In genomic region chr6:27406085-27406484, GRCh38 we compare ENCODE assay signal across 16 cellular contexts. TPM values are rescaled to one million over a fixed set of nuclear protein-coding genes. Genes with fewer than 3 reads are reported as not detected.
DNase-seq lines count a peak whose midpoint lies in the region; ATAC-seq and TF ChIP-seq lines count a peak whose summit lies in the region.
"Had no signal": no experiment of that assay in that cellular context is flagged by ENCODE, and none has a peak within 500 bp of the region (broad histone marks: within the 10 kb centered on the region; RNA-seq: fewer than 3 reads in every experiment).

No MANE protein-coding gene starts in this region.

- H3K36me3 ChIP-seq in breast epithelium: no peaks in the 10 kb centered on the region
- H3K36me3 ChIP-seq in OCI-LY7 (ENCODE audit: insufficient read depth, low read length): no peaks in the 10 kb centered on the region
- H3K36me3 ChIP-seq in neuronal stem cell (replicated peaks in 1 of 2; ENCODE audit: control insufficient read depth in 2 of 2, insufficient read depth in 2 of 2, low read length in 2 of 2): peaks cover 1 to 5% of the 10 kb centered on the region in 2 donors
- H3K36me3 ChIP-seq in CD8-positive, alpha-beta T cell (ENCODE audit: insufficient read depth, low read length): no peaks in the 10 kb centered on the region
- H3K36me3 ChIP-seq: HAP-1 had no signal

- peaks cover 44% of the 10 kb centered on the region for H3K9me3 Mint-ChIP-seq in MCF 10A (ENCODE audit: unreplicated experiment)
- peaks cover 23% of the 10 kb centered on the region for H3K9me3 Mint-ChIP-seq in CD8-positive, alpha-beta T cell

- no peak for ATAC-seq in CD8-positive, alpha-beta T cell
- no peak for ATAC-seq in HG02852 (IDR thresholded peaks at IDR 0.05; ENCODE audit: unreplicated experiment)

- no peak overlapping the region for H3K4me3 Mint-ChIP-seq in MCF 10A (ENCODE audit: unreplicated experiment)
- no peak overlapping the region for H3K4me3 Mint-ChIP-seq in CD8-positive, alpha-beta T cell
- H3K4me3 Mint-ChIP-seq: CD14-positive monocyte had no signal

- H2BK5ac ChIP-seq in neuronal stem cell (ENCODE audit: low read length): no peak overlapping the region

- H2BK120ac ChIP-seq in neuronal stem cell (ENCODE audit: low read depth, low read length): no peak overlapping the region

- no peaks in the 10 kb centered on the region for H3K79me2 ChIP-seq in OCI-LY7 (ENCODE audit: insufficient read depth, low read depth, low read length)

- H3K4me3 ChIP-seq in breast epithelium (no peak overlapping the region), OCI-LY7 (ENCODE audit: low read depth, low read length, poor library complexity, severe bottlenecking) (no peak overlapping the region), neuronal stem cell (ENCODE audit: low read length in 2 of 2) (peak overlapping the region in 1 of 2 donors; percentile 34)
- no peak overlapping the region for H3K4me3 ChIP-seq in CD8-positive, alpha-beta T cell (ENCODE audit: low read depth, low read length)
- H3K4me3 ChIP-seq: BLaER1, GM23248, HAP-1 had no signal

- H3K4me1 ChIP-seq in breast epithelium (no peaks in the 10 kb centered on the region), OCI-LY7 (ENCODE audit: insufficient read depth, low read length, poor library complexity, severe bottlenecking) (no peaks in the 10 kb centered on the region), neuronal stem cell (ENCODE audit: control insufficient read depth in 2 of 2, insufficient read depth in 1 of 2, low read depth in 1 of 2, low read length in 2 of 2) (no peaks in the 10 kb centered on the region)
- no peaks in the 10 kb centered on the region for H3K4me1 ChIP-seq in CD8-positive, alpha-beta T cell (ENCODE audit: insufficient read depth, low read length)
- H3K4me1 ChIP-seq: HAP-1 had no signal

- no peak overlapping the region for H2BK12ac ChIP-seq in neuronal stem cell (ENCODE audit: low read length)

- no peak overlapping the region for H3K18ac ChIP-seq in neuronal stem cell (ENCODE audit: low read length)

- no peak for TF ChIP-seq CTCF in MCF 10A (IDR thresholded peaks at IDR 0.05; ENCODE audit: unreplicated experiment)
- no peak for TF ChIP-seq CTCF in breast epithelium (IDR thresholded peaks at IDR 0.05)
- no peak for TF ChIP-seq CTCF in OCI-LY7 (conservative IDR thresholded peaks at IDR 0.05; ENCODE audit: low read length)
- TF ChIP-seq CTCF in CD8-positive, alpha-beta T cell (IDR thresholded peaks at IDR 0.05): no peak

- BruUV-seq in MCF 10A (replicated peaks; lab: Mats Ljungman, UMichigan): no TSS peak
- BruUV-seq in OCI-LY7 (replicated peaks; lab: Mats Ljungman, UMichigan): no TSS peak

- H3K27me3 ChIP-seq in breast epithelium (no peaks in the 10 kb centered on the region), neuronal stem cell (ENCODE audit: control insufficient read depth in 3 of 3, insufficient read depth in 3 of 3, low read depth in 1 of 3, low read length in 3 of 3) (no peaks in the 10 kb centered on the region)
- H3K27me3 ChIP-seq in CD8-positive, alpha-beta T cell (ENCODE audit: insufficient read depth, low read length): no peaks in the 10 kb centered on the region
- H3K27me3 ChIP-seq: BLaER1 had no signal

- H4K20me1 ChIP-seq in OCI-LY7 (ENCODE audit: insufficient read depth, low read length): no peaks in the 10 kb centered on the region
- H4K20me1 ChIP-seq: BLaER1 had no signal

- H3K4me2 ChIP-seq in OCI-LY7 (ENCODE audit: low read length): no peak overlapping the region
- H3K4me2 ChIP-seq in neuronal stem cell (ENCODE audit: insufficient read depth, low read length, poor library complexity, severe bottlenecking): no peak overlapping the region
- H3K4me2 ChIP-seq: BLaER1 had no signal

- no peaks in the 10 kb centered on the region for H3K4me1 Mint-ChIP-seq in MCF 10A (ENCODE audit: insufficient read depth, unreplicated experiment)
- no peaks in the 10 kb centered on the region for H3K4me1 Mint-ChIP-seq in CD8-positive, alpha-beta T cell (ENCODE audit: low read depth)
- H3K4me1 Mint-ChIP-seq: CD14-positive monocyte had no signal

- H3K9ac ChIP-seq in neuronal stem cell (ENCODE audit: low read depth, low read length, poor library complexity): no peak overlapping the region
- H3K9ac ChIP-seq: BLaER1, GM23248 had no signal

- DNase-seq in MCF 10A (ENCODE audit: unreplicated experiment) (peak; percentile 47), breast epithelium (ENCODE audit: low spot score in 2 of 2) (no peak), OCI-LY7 (ENCODE audit: low spot score) (peak; percentile 2), neuronal stem cell (ENCODE audit: low spot score) (no peak)
- DNase-seq in central memory CD4-positive, alpha-beta T cell: no peak
- no peak for DNase-seq in CD8-positive, alpha-beta T cell
- DNase-seq: 8988T, Calu3, GM23248, IMR-90, KBM-7 had no signal

- H4K91ac ChIP-seq in neuronal stem cell (ENCODE audit: low read depth, low read length, poor library complexity): no peak overlapping the region

- TF ChIP-seq POLR2A in breast epithelium (IDR thresholded peaks at IDR 0.05): no peak

- H3K36me3 Mint-ChIP-seq in MCF 10A (ENCODE audit: insufficient read depth, unreplicated experiment): no peaks in the 10 kb centered on the region
- peaks cover 20% of the 10 kb centered on the region for H3K36me3 Mint-ChIP-seq in CD8-positive, alpha-beta T cell
- H3K36me3 Mint-ChIP-seq: CD14-positive monocyte had no signal

- WGBS in neuronal stem cell (ENCODE audit: extremely low coverage in 2 of 2, insufficient read length in 2 of 2, insufficient replicate concordance in 1 of 2), 2 donors: no CpG with 5 or more reads among the region's 3 CpGs

- no peak overlapping the region for H3K4ac ChIP-seq in neuronal stem cell (ENCODE audit: low read length)

- H2BK15ac ChIP-seq in neuronal stem cell (ENCODE audit: low read length): no peak overlapping the region

- no peak overlapping the region for H3K14ac ChIP-seq in neuronal stem cell (ENCODE audit: low read length)

- no peaks in the 10 kb centered on the region for H3K27me3 Mint-ChIP-seq in MCF 10A (ENCODE audit: insufficient read depth, unreplicated experiment)
- H3K27me3 Mint-ChIP-seq in CD8-positive, alpha-beta T cell (ENCODE audit: low read depth): peaks cover 6% of the 10 kb centered on the region

- H3K27ac Mint-ChIP-seq in MCF 10A (ENCODE audit: low read depth, unreplicated experiment): no peak overlapping the region
- H3K27ac Mint-ChIP-seq in CD8-positive, alpha-beta T cell: no peak overlapping the region
- H3K27ac Mint-ChIP-seq: CD14-positive monocyte had no signal

- CTCF ChIA-PET in MCF 10A (lab: Yijun Ruan, JAX) (no interaction called here), OCI-LY7 (lab: Charles Lee; ENCODE audit: unreplicated experiment) (no interaction called here)
- CTCF ChIA-PET in CD8-positive, alpha-beta T cell (lab: Charles Lee): no interaction called here

- no peak overlapping the region for H2AK5ac ChIP-seq in neuronal stem cell (ENCODE audit: low read depth, low read length)

- POLR2A ChIA-PET in MCF 10A (lab: Yijun Ruan, JAX): no interaction called here
- POLR2A ChIA-PET in OCI-LY7 (lab: Charles Lee): interaction anchor here (0.6 kb wide), 1 partner anchor 1719 kb away, joined by 3 read pairs; no protein-coding TSS in a partner anchor
- POLR2A ChIA-PET in CD8-positive, alpha-beta T cell (lab: Charles Lee): no interaction called here

- no peak overlapping the region for H2AFZ ChIP-seq in OCI-LY7 (ENCODE audit: low read length)
- no peak overlapping the region for H2AFZ ChIP-seq in neuronal stem cell (ENCODE audit: low read length)
- H2AFZ ChIP-seq: GM23248 had no signal

- H4K8ac ChIP-seq in neuronal stem cell (ENCODE audit: low read depth, low read length): peak overlapping the region; percentile 30

- no peak overlapping the region for H3K23ac ChIP-seq in neuronal stem cell (ENCODE audit: low read depth, low read length, poor library complexity)

- intact Hi-C loops in MCF 10A (cut with micrococcal nuclease): no loop called here
- intact Hi-C loops in breast epithelium (cut with DNase I; ENCODE audit: low total_unique reads): no loop called here
- intact Hi-C loops in OCI-LY7 (cut with micrococcal nuclease; ENCODE audit: unreplicated experiment): no loop called here
- intact Hi-C loops in CD8-positive, alpha-beta T cell (cut with DNase I, micrococcal nuclease): loop anchor here in 1 of 2 experiments (5.0 kb wide), 1 partner anchor 1734 kb away; no protein-coding TSS in a partner anchor

- H3K9me2 ChIP-seq in OCI-LY7 (ENCODE audit: insufficient read depth, low read length): no peaks in the 10 kb centered on the region

- H3K27ac ChIP-seq in breast epithelium (no peak overlapping the region), OCI-LY7 (ENCODE audit: low read depth, low read length, poor library complexity, severe bottlenecking) (no peak overlapping the region), angular gyrus (ENCODE audit: low read depth, low read length) (peak overlapping the region; percentile 29), neuronal stem cell (replicated peaks; ENCODE audit: low read length) (no peak overlapping the region)
- H3K27ac ChIP-seq in CD8-positive, alpha-beta T cell (ENCODE audit: low read depth, low read length): no peak overlapping the region
- H3K27ac ChIP-seq: BLaER1, GM23248 had no signal

- H3K79me1 ChIP-seq in neuronal stem cell (ENCODE audit: low read depth, low read length): no peaks in the 10 kb centered on the region

- H3K9me3 ChIP-seq in breast epithelium (peaks cover 6 to 14% of the 10 kb centered on the region in 2 donors), OCI-LY7 (ENCODE audit: low read length) (0 out of 2 replicates have a peak, but pooled peaks cover 4% of the 10 kb centered on the region), neuronal stem cell (replicated peaks in 1 of 2; ENCODE audit: control insufficient read depth in 2 of 2, insufficient read depth in 1 of 2, low read depth in 1 of 2, low read length in 2 of 2) (peaks cover 12 to 23% of the 10 kb centered on the region in 2 donors)
- peaks cover 4% of the 10 kb centered on the region for H3K9me3 ChIP-seq in CD8-positive, alpha-beta T cell (ENCODE audit: low read length)
- H3K9me3 ChIP-seq: HAP-1 had no signal

RNA-seq across cellular contexts. Expression of gene ZNF391, which starts 17.5 kb away (rescaled TPM):
- total RNA-seq in MCF 10A (2022): 6.2 and 8.3 TPM in 2 replicates
- total RNA-seq in breast epithelium: 1 to 10 TPM; 2.1 to 5.9 (median 5.2) TPM
- total RNA-seq in OCI-LY7 (2014; rRNA removed; shearing (Covaris generic)): not detected in 2 replicates
- total RNA-seq in OCI-LY7 (2022): not detected in 2 replicates
- polyA plus RNA-seq in neuronal stem cell (2013, experiment 1 of 2): 13.4 TPM
- polyA plus RNA-seq in neuronal stem cell (2013, experiment 2 of 2): 13.8 TPM
- 1 to 10 TPM in 1 of 2 experiments, under 1 TPM in 1; 0.72 to 1.1 TPM for total RNA-seq in CD8-positive, alpha-beta T cell

Comparison
In these comparisons a context has a peak if more than half of its experiments do, and no peak if none do; other contexts are left out.
1. DNase-seq: peak in MCF 10A (single experiment) and OCI-LY7 (single experiment); none in breast epithelium (0 of 2), neuronal stem cell (single experiment), central memory CD4-positive, alpha-beta T cell (single experiment) and CD8-positive, alpha-beta T cell (0 of 7).